In the genomic region with DNA sequence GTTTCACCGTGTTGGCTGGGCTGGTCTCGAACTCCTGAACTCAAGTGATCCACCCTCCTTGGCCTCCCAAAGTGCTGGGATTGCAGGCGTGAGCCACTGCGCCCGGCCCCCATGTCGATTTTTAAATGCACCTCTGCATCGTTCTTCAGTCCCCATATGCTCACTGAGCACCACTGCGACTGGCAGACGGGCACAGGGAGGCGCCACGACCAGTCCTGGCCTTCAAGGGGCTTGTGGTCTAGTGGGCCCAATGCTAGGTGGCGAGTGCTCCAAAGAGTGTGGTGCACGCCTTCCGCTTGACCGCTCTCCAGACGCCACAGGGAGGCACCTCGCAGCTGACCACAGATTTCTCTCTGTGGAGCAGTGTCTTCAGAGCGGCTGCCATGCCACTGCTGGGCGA, we compare ENCODE assay signal across 13 cellular contexts. TPM values are rescaled to one million over a fixed set of nuclear protein-coding genes. Genes with fewer than 3 reads are reported as not detected.
DNase-seq lines count a peak whose midpoint lies in the region; TF ChIP-seq lines count a peak whose summit lies in the region.
"Had no signal": no experiment of that assay in that cellular context is flagged by ENCODE, and none has a peak within 500 bp of the region (broad histone marks: within the 10 kb centered on the region; RNA-seq: fewer than 3 reads in every experiment).

No MANE protein-coding gene starts in this region.

- H3K9me3 Mint-ChIP-seq in endodermal cell (no peaks in the 10 kb centered on the region), neural crest cell (no peaks in the 10 kb centered on the region)

- TF ChIP-seq RAD21 in SK-N-SH (IDR thresholded peaks at IDR 0.05; ENCODE audit: low read length) = no peak

- DNase-seq in endodermal cell (no peak), neural crest cell (ENCODE audit: low read depth, low spot score) (no peak), SK-N-SH (no peak), KG1 (lab: John Stamatoyannopoulos, UW) (no peak), T1000 (lab: John Stamatoyannopoulos, UW) (no peak)
- DNase-seq: BE2C, GOT3, IMR-90, KBM-7 had no signal

- H3K4me1 Mint-ChIP-seq in endodermal cell = peaks cover 5% of the 10 kb centered on the region
- H3K4me1 Mint-ChIP-seq in neural crest cell = no peaks in the 10 kb centered on the region

- no peaks in the 10 kb centered on the region for H3K9me2 ChIP-seq in SK-N-SH

- H3K27me3 ChIP-seq in HUES48 (ENCODE audit: control insufficient read depth, insufficient read depth, low read length) (peaks cover 29% of the 10 kb centered on the region), endodermal cell (ENCODE audit: control insufficient read depth, insufficient read depth, low read length, poor library complexity, severe bottlenecking) (no peaks in the 10 kb centered on the region), SK-N-SH (ENCODE audit: insufficient read depth) (no peaks in the 10 kb centered on the region)
- H3K27me3 ChIP-seq: BE2C had no signal

- H3K27ac ChIP-seq in HUES48 (ENCODE audit: low read depth, low read length) (peak overlapping the region; percentile 66), endodermal cell (ENCODE audit: low read depth, low read length) (peak overlapping the region; percentile 82), SK-N-SH (ENCODE audit: low read depth in 2 of 2, low read length in 1 of 2) (no peak overlapping the region)
- H3K27ac ChIP-seq: A549 had no signal

- no peak overlapping the region for H3K4me3 Mint-ChIP-seq in endodermal cell
- H3K4me3 Mint-ChIP-seq in neural crest cell = no peak overlapping the region

- H3K27me3 Mint-ChIP-seq in endodermal cell (ENCODE audit: insufficient read depth) = no peaks in the 10 kb centered on the region
- H3K27me3 Mint-ChIP-seq in neural crest cell (ENCODE audit: low read depth) = no peaks in the 10 kb centered on the region

- H3K4me3 ChIP-seq in HUES48 (ENCODE audit: low read depth, low read length) = no peak overlapping the region
- H3K4me3 ChIP-seq in endodermal cell (ENCODE audit: low read length) = no peak overlapping the region
- H3K4me3 ChIP-seq in SK-N-SH (ENCODE audit: low read depth in 2 of 2, low read length in 1 of 2) = no peak overlapping the region
- H3K4me3 ChIP-seq: A549, GM12878, HAP-1 had no signal

- CTCF ChIA-PET in SK-N-SH (lab: Yijun Ruan, JAX) = interaction anchor here (0.6 kb wide), 1 partner anchor 62 kb away, joined by 3 read pairs; no protein-coding TSS in a partner anchor

- H3K36me3 ChIP-seq in HUES48 (ENCODE audit: control insufficient read depth, insufficient read depth, low read length) = peaks cover 75% of the 10 kb centered on the region
- peaks cover 44% of the 10 kb centered on the region for H3K36me3 ChIP-seq in endodermal cell (ENCODE audit: control insufficient read depth, insufficient read depth, low read length)
- peaks cover 5 to 68% of the 10 kb centered on the region in 2 experiments for H3K36me3 ChIP-seq in SK-N-SH (replicated peaks in 1 of 2; ENCODE audit: control insufficient read depth in 1 of 2, insufficient read depth in 2 of 2, low read length in 1 of 2)

- peaks cover 16% of the 10 kb centered on the region for H3K4me1 ChIP-seq in HUES48 (ENCODE audit: control insufficient read depth, insufficient read depth, low read length)
- H3K4me1 ChIP-seq in endodermal cell (ENCODE audit: control insufficient read depth, insufficient read depth, low read length) = no peaks in the 10 kb centered on the region
- peaks cover 0 to 39% of the 10 kb centered on the region in 2 experiments; a peak in 1 of 4 replicates for H3K4me1 ChIP-seq in SK-N-SH (ENCODE audit: control insufficient read depth in 1 of 2, insufficient read depth in 2 of 2, low read depth in 1 of 2, low read length in 1 of 2)
- H3K4me1 ChIP-seq: A549 had no signal

- H3K27ac Mint-ChIP-seq in endodermal cell = no peak overlapping the region
- peak overlapping the region; percentile 53 for H3K27ac Mint-ChIP-seq in neural crest cell (ENCODE audit: unreplicated experiment)

- POLR2A ChIA-PET in SK-N-SH (lab: Yijun Ruan, JAX) = no interaction called here

- H3F3A ChIP-seq in SK-N-SH (replicated peaks; ENCODE audit: insufficient read depth) = no peaks in the 10 kb centered on the region

- WGBS in endodermal cell (ENCODE audit: insufficient coverage in 1 of 2, insufficient read length in 1 of 2), 2 experiments = 91 to 92% methylated on average over 16 to 19 of the region's 19 CpGs
- 98% methylated on average over 14 of the region's 19 CpGs for WGBS in SK-N-SH (ENCODE audit: low lambda C conversion rate)

- peaks cover 60% of the 10 kb centered on the region for H3K36me3 Mint-ChIP-seq in endodermal cell (ENCODE audit: low read depth)
- peaks cover 9% of the 10 kb centered on the region for H3K36me3 Mint-ChIP-seq in neural crest cell (ENCODE audit: low read depth)

- no peak overlapping the region for H3K4me2 ChIP-seq in SK-N-SH
- H3K4me2 ChIP-seq: A549 had no signal

- no peak overlapping the region for H3K9ac ChIP-seq in HUES48 (ENCODE audit: low read depth, low read length)
- H3K9ac ChIP-seq in endodermal cell (ENCODE audit: extremely low read depth, low read length, poor library complexity, severe bottlenecking) = no peak overlapping the region
- no peak overlapping the region for H3K9ac ChIP-seq in SK-N-SH

- TF ChIP-seq EP300 in SK-N-SH (IDR thresholded peaks at IDR 0.05; ENCODE audit: borderline replicate concordance in 1 of 2, low read depth in 1 of 2, low read length in 1 of 2) = no peak

- no peaks in the 10 kb centered on the region for H3K79me2 ChIP-seq in SK-N-SH (ENCODE audit: insufficient read depth)

- no peaks in the 10 kb centered on the region for H3K9me3 ChIP-seq in HUES48 (ENCODE audit: control insufficient read depth, insufficient read depth, low read length)
- H3K9me3 ChIP-seq in endodermal cell (ENCODE audit: control insufficient read depth, low read length) = no peaks in the 10 kb centered on the region
- no peaks in the 10 kb centered on the region for H3K9me3 ChIP-seq in SK-N-SH
- H3K9me3 ChIP-seq: A549, BE2C, HAP-1 had no signal

- no peaks in the 10 kb centered on the region for H4K20me1 ChIP-seq in SK-N-SH (ENCODE audit: insufficient read depth)

- TF ChIP-seq CTCF in endodermal cell (conservative IDR thresholded peaks at IDR 0.05) (no peak), neural crest cell (conservative IDR thresholded peaks at IDR 0.05) (no peak), SK-N-SH (IDR thresholded peaks at IDR 0.05) (no peak)

- H2AFZ ChIP-seq in SK-N-SH (ENCODE audit: low read depth) = no peak overlapping the region

TF ChIP-seq in SK-N-SH, 30 proteins besides CTCF, POLR2A, EP300 and RAD21:
- no peak for TF ChIP-seq GATA2 (CRISPR knock-in tag; IDR thresholded peaks at IDR 0.05)
- TF ChIP-seq, protein P1, sequence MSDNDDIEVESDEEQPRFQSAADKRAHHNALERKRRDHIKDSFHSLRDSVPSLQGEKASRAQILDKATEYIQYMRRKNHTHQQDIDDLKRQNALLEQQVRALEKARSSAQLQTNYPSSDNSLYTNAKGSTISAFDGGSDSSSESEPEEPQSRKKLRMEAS (IDR thresholded peaks at IDR 0.05; ENCODE audit: low read depth) = no peak
- no peak for TF ChIP-seq MEF2A (IDR thresholded peaks at IDR 0.05; ENCODE audit: borderline replicate concordance, low read depth)
- TF ChIP-seq MXI1 (IDR thresholded peaks at IDR 0.05; ENCODE audit: low read depth, low read length) = no peak

RNA-seq across cellular contexts. Expression of a gene that starts 11.7 kb away (rescaled TPM):
- total RNA-seq in endodermal cell = 1 to 10 TPM in 1 of 2 donors, under 1 TPM in 1; 1.00 to 2.5 TPM
- polyA plus RNA-seq in endodermal cell (2013, experiment 1 of 2) = 0.32 TPM
- 0.41 TPM for polyA plus RNA-seq in endodermal cell (2013, experiment 2 of 2)
- total RNA-seq in neural crest cell = 1.2 TPM in 2 replicates
- polyA plus RNA-seq in SK-N-SH (2012; rRNA removed) = 0.15 and 0.18 TPM in 2 replicates
- polyA plus RNA-seq in SK-N-SH (2012; cell fraction: cytosol; rRNA removed) = 0.07 and 0.08 TPM in 2 replicates
- 1.6 and 1.8 TPM in 2 replicates for polyA plus RNA-seq in SK-N-SH (2012; cell fraction: nucleus; rRNA removed)

RNA-seq across cellular contexts. Expression of a gene that starts 55.6 kb away (rescaled TPM):
- 10 to 100 TPM; 45.2 to 48.6 TPM for total RNA-seq in endodermal cell
- polyA plus RNA-seq in endodermal cell (2013, experiment 1 of 2) = 47.0 TPM
- polyA plus RNA-seq in endodermal cell (2013, experiment 2 of 2) = 44.0 TPM
- 60.4 and 69.5 TPM in 2 replicates for total RNA-seq in neural crest cell
- polyA plus RNA-seq in SK-N-SH (2012; rRNA removed) = 11.4 and 18.4 TPM in 2 replicates
- polyA plus RNA-seq in SK-N-SH (2012; cell fraction: cytosol; rRNA removed) = 7.2 and 9.5 TPM in 2 replicates
- 50.2 and 78.3 TPM in 2 replicates for polyA plus RNA-seq in SK-N-SH (2012; cell fraction: nucleus; rRNA removed)

Comparison
In these comparisons a context has a peak if more than half of its experiments do, and no peak if none do; other contexts are left out.
1. H3K27ac ChIP-seq: peak in HUES48 (single experiment) and endodermal cell (single experiment); none in SK-N-SH (0 of 2).